In genomic region chr14:56310643-56311042, GRCh38 we compare ENCODE assay signal across 16 cellular contexts.
DNase-seq lines count a peak whose midpoint lies in the region; ATAC-seq, FAIRE-seq and TF ChIP-seq lines count a peak whose summit lies in the region.
"Had no signal": no experiment of that assay in that cellular context is flagged by ENCODE, and none has a peak within 500 bp of the region (broad histone marks: within the 10 kb centered on the region; RNA-seq: fewer than 3 reads in every experiment).

No MANE protein-coding gene starts in this region.

- H3K4me1 ChIP-seq in adipocyte (ENCODE audit: control insufficient read depth, insufficient read depth, low read length) (peaks cover 5% of the 10 kb centered on the region), osteoblast (ENCODE audit: insufficient read depth, low read length) (peaks cover 7% of the 10 kb centered on the region)

- H3K36me3 ChIP-seq in adipocyte (ENCODE audit: control insufficient read depth, insufficient read depth, low read length, severe bottlenecking) (no peaks in the 10 kb centered on the region), osteoblast (ENCODE audit: insufficient read depth, low read length) (no peaks in the 10 kb centered on the region)

- peak overlapping the region; percentile 50 for H3K4me2 ChIP-seq in osteoblast (ENCODE audit: insufficient read depth, low read length)

- H3K9ac ChIP-seq in adipocyte (ENCODE audit: low read length), result no peak overlapping the region

- H3K4me3 ChIP-seq in adipocyte (ENCODE audit: low read length) (no peak overlapping the region), fibroblast of villous mesenchyme (ENCODE audit: low read depth, low read length) (no peak overlapping the region), osteoblast (ENCODE audit: insufficient read depth, low read length) (no peak overlapping the region)

- no peak overlapping the region for H2AFZ ChIP-seq in osteoblast (ENCODE audit: low read length)

- ATAC-seq in GM21381 (IDR thresholded peaks at IDR 0.05; ENCODE audit: unreplicated experiment) (no peak), GM19452 (IDR thresholded peaks at IDR 0.05; ENCODE audit: unreplicated experiment) (no peak)
- ATAC-seq: activated CD4-positive, CD25-positive, alpha-beta regulatory T cell treated with anti-CD3 and anti-CD28 coated beads, Interleukin-2, amount 50 U/mL, for 24 hours; left lobe of liver; naive thymus-derived CD8-positive, alpha-beta T cell had no signal

- no peak for DNase-seq in D721Med (ENCODE audit: insufficient read length, low spot score)
- peak; percentile 19 for DNase-seq in adipocyte (ENCODE audit: low read depth)
- peak; percentile 38 for DNase-seq in fibroblast of villous mesenchyme (ENCODE audit: low read depth)
- no peak for DNase-seq in osteoblast (ENCODE audit: insufficient read length, low spot score, missing footprints)
- DNase-seq in activated CD8-positive, alpha-beta memory T cell treated with anti-CD3 and anti-CD28 coated beads for 24 hours, result no peak
- no peak for DNase-seq in cerebellar cortex (ENCODE audit: low spot score)
- DNase-seq: activated effector memory CD4-positive, alpha-beta T cell treated with anti-CD3 and anti-CD28 coated beads, Interleukin-2, amount 50 U/mL, for 16 hours; COR-L47; dermis blood vessel endothelial cell; GOT3; naive thymus-derived CD8-positive, alpha-beta T cell; NCI-H345 had no signal

- H4K20me1 ChIP-seq in osteoblast (ENCODE audit: insufficient read depth, low read length), result no peaks in the 10 kb centered on the region

- H3K9me3 ChIP-seq in adipocyte (ENCODE audit: control insufficient read depth, low read length) (no peaks in the 10 kb centered on the region), osteoblast (ENCODE audit: low read depth, low read length) (no peaks in the 10 kb centered on the region)

- peak; percentile 6 for FAIRE-seq in D721Med (lab: Jason Lieb, UNC)

- TF ChIP-seq CTCF in D721Med (IDR thresholded peaks at IDR 0.05; ENCODE audit: insufficient read depth, missing control alignments) (no peak), fibroblast of villous mesenchyme (IDR thresholded peaks at IDR 0.05; ENCODE audit: insufficient read depth, low read depth, low read length) (no peak), osteoblast (IDR thresholded peaks at IDR 0.05; ENCODE audit: extremely low read depth, low read depth, low read length) (no peak)

- no peaks in the 10 kb centered on the region for H3K79me2 ChIP-seq in osteoblast (ENCODE audit: insufficient read depth, low read length)

- H3K27me3 ChIP-seq in adipocyte (replicated peaks; ENCODE audit: control insufficient read depth, insufficient read depth, low read length) (no peaks in the 10 kb centered on the region), osteoblast (ENCODE audit: insufficient read depth, low read length) (no peaks in the 10 kb centered on the region)

- H3K27ac ChIP-seq in osteoblast (ENCODE audit: low read depth, low read length), result no peak overlapping the region

Comparison
In these comparisons a context has a peak if more than half of its experiments do, and no peak if none do; other contexts are left out.
1. DNase-seq: peak in adipocyte (single experiment) and fibroblast of villous mesenchyme (single experiment); none in D721Med (single experiment), osteoblast (single experiment), activated CD8-positive, alpha-beta memory T cell treated with anti-CD3 and anti-CD28 coated beads for 24 hours (single experiment) and cerebellar cortex (single experiment).